ENCODE assay signal across 30 cellular contexts in the genomic region with DNA sequence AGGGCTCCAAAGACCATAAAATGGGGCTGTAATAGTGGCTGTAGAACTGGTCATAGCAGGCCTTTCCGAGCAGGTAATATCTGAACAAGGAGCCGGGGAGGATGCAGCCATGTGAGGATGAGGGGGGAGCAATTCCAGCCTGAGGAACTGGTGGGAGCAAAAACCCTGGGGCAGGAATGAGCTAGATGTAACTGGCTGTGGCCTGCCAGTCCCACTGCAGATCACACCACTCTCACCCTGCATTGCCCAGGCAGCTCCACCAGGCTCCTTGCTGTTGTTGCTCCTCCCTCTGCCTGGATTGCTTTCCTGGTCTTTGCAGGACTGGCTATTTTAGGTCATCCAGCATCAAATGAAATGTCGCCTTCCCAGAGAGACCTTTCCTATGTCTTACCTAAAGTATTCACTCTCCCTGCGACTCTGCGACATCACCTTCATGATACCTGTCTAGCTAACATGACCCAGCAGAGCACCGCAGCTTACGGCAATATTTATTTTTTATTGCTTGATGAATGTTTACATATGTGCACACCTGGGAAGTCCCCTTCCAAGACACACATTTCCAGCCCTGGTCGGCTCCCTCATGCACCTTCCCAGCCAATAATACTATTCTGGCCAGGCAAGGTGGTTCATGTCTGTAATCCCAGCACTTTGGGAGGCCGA. TPM values are rescaled to one million over a fixed set of nuclear protein-coding genes. Genes with fewer than 3 reads are reported as not detected.
A peak's percentile ranks its signal among the peaks of the same experiment; 100 is the strongest.
DNase-seq lines count a peak whose midpoint lies in the region; ATAC-seq and TF ChIP-seq lines count a peak whose summit lies in the region.
"Had no signal": no experiment of that assay in that cellular context is flagged by ENCODE, and none has a peak within 500 bp of the region (broad histone marks: within the 10 kb centered on the region; RNA-seq: fewer than 3 reads in every experiment).

No MANE protein-coding gene starts in this region.

- peak overlapping the region; percentile 60 for H3K4me3 Mint-ChIP-seq in CD4-positive, alpha-beta T cell
- peak overlapping the region; percentile 13 for H3K4me3 Mint-ChIP-seq in activated T-helper 2 cell treated with anti-CD3 and anti-CD28 coated beads, Interferon-gamma antibody, Interleukin-2, Interleukin-4, amounts not matched to agents 10 μg/mL and 5 μg/mL and 100 μg/mL, durations not matched to agents 14 hours and 24 hours and 36 hours (ENCODE audit: low read depth)
- peak overlapping the region; percentile 47 for H3K4me3 Mint-ChIP-seq in nephron progenitor cell
- H3K4me3 Mint-ChIP-seq: activated T-cell treated with anti-CD3 and anti-CD28 coated beads, Interleukin-2, amount 50 U/mL, for 24 hours had no signal

- CTCF ChIA-PET in CD4-positive, alpha-beta T cell (lab: Charles Lee): no interaction called here

- H3K27me3 Mint-ChIP-seq in CD4-positive, alpha-beta T cell: no peaks in the 10 kb centered on the region
- H3K27me3 Mint-ChIP-seq in activated T-helper 2 cell treated with anti-CD3 and anti-CD28 coated beads, Interferon-gamma antibody, Interleukin-2, Interleukin-4, amounts not matched to agents 10 μg/mL and 5 μg/mL and 100 μg/mL, durations not matched to agents 14 hours and 24 hours and 36 hours (ENCODE audit: low read depth): no peaks in the 10 kb centered on the region
- peaks cover 6% of the 10 kb centered on the region for H3K27me3 Mint-ChIP-seq in nephron progenitor cell (ENCODE audit: low read depth, poor library complexity)
- H3K27me3 Mint-ChIP-seq: activated naive CD8-positive, alpha-beta T cell treated with anti-CD3 and anti-CD28 coated beads, Interleukin-2, amount 10 ng/mL, durations not matched to agents 7 days and 5 days; activated T-cell treated with anti-CD3 and anti-CD28 coated beads, Interleukin-2, amount 50 U/mL, for 24 hours had no signal

- ATAC-seq in CD4-positive, alpha-beta T cell (ENCODE audit: poor library complexity): no peak
- ATAC-seq: right cardiac atrium; stimulated activated naive CD8-positive, alpha-beta T cell treated with anti-CD3 and anti-CD28 coated beads, Interleukin-15, Interleukin-2, amounts not matched to agents 100 U/mL and 50 U/mL, for 24 hours had no signal

- no peaks in the 10 kb centered on the region for H3K9me3 Mint-ChIP-seq in CD4-positive, alpha-beta T cell
- no peaks in the 10 kb centered on the region for H3K9me3 Mint-ChIP-seq in activated T-helper 2 cell treated with anti-CD3 and anti-CD28 coated beads, Interferon-gamma antibody, Interleukin-2, Interleukin-4, amounts not matched to agents 10 μg/mL and 5 μg/mL and 100 μg/mL, durations not matched to agents 14 hours and 24 hours and 36 hours
- no peaks in the 10 kb centered on the region for H3K9me3 Mint-ChIP-seq in nephron progenitor cell
- H3K9me3 Mint-ChIP-seq: activated naive CD8-positive, alpha-beta T cell treated with anti-CD3 and anti-CD28 coated beads, Interleukin-2, amount 10 ng/mL, durations not matched to agents 7 days and 5 days; activated T-cell treated with anti-CD3 and anti-CD28 coated beads, Interleukin-2, amount 50 U/mL, for 24 hours; immature natural killer cell had no signal

- no peak overlapping the region for H3K27ac Mint-ChIP-seq in CD4-positive, alpha-beta T cell
- no peak overlapping the region for H3K27ac Mint-ChIP-seq in activated T-helper 2 cell treated with anti-CD3 and anti-CD28 coated beads, Interferon-gamma antibody, Interleukin-2, Interleukin-4, amounts not matched to agents 10 μg/mL and 5 μg/mL and 100 μg/mL, durations not matched to agents 14 hours and 24 hours and 36 hours
- H3K27ac Mint-ChIP-seq in nephron progenitor cell: peak overlapping the region; percentile 51
- H3K27ac Mint-ChIP-seq: activated naive CD8-positive, alpha-beta T cell treated with anti-CD3 and anti-CD28 coated beads, Interleukin-2, amount 10 ng/mL, durations not matched to agents 7 days and 5 days had no signal

- intact Hi-C loops in CD4-positive, alpha-beta T cell (cut with DNase I, micrococcal nuclease): loop anchor here in 1 of 2 experiments (5.0 kb wide), 1 partner anchor 213 kb away; no protein-coding TSS in a partner anchor
- intact Hi-C loops in activated T-helper 2 cell treated with anti-CD3 and anti-CD28 coated beads, Interferon-gamma antibody, Interleukin-2, Interleukin-4, amounts not matched to agents 10 μg/mL and 5 μg/mL and 100 μg/mL, durations not matched to agents 14 hours and 24 hours and 36 hours (cut with micrococcal nuclease): no loop called here

- peaks cover 6% of the 10 kb centered on the region for H3K36me3 Mint-ChIP-seq in CD4-positive, alpha-beta T cell (ENCODE audit: low read depth)
- no peaks in the 10 kb centered on the region for H3K36me3 Mint-ChIP-seq in activated T-helper 2 cell treated with anti-CD3 and anti-CD28 coated beads, Interferon-gamma antibody, Interleukin-2, Interleukin-4, amounts not matched to agents 10 μg/mL and 5 μg/mL and 100 μg/mL, durations not matched to agents 14 hours and 24 hours and 36 hours (ENCODE audit: low read depth)
- peaks cover 7% of the 10 kb centered on the region for H3K36me3 Mint-ChIP-seq in nephron progenitor cell (ENCODE audit: low read depth)
- H3K36me3 Mint-ChIP-seq: activated naive CD8-positive, alpha-beta T cell treated with anti-CD3 and anti-CD28 coated beads, Interleukin-2, amount 10 ng/mL, durations not matched to agents 7 days and 5 days; immature natural killer cell had no signal

- TF ChIP-seq CTCF in CD4-positive, alpha-beta T cell (IDR thresholded peaks at IDR 0.05): no peak
- TF ChIP-seq CTCF in nephron progenitor cell (IDR thresholded peaks at IDR 0.05) (no peak), GM13976 (IDR thresholded peaks at IDR 0.05; ENCODE audit: borderline replicate concordance, control extremely low read depth, extremely low read depth, insufficient read depth, missing control alignments) (no peak)

- peaks cover 18% of the 10 kb centered on the region for H3K4me1 Mint-ChIP-seq in CD4-positive, alpha-beta T cell (ENCODE audit: low read depth)
- H3K4me1 Mint-ChIP-seq in activated T-helper 2 cell treated with anti-CD3 and anti-CD28 coated beads, Interferon-gamma antibody, Interleukin-2, Interleukin-4, amounts not matched to agents 10 μg/mL and 5 μg/mL and 100 μg/mL, durations not matched to agents 14 hours and 24 hours and 36 hours (ENCODE audit: low read depth): peaks cover 18% of the 10 kb centered on the region
- peaks cover 23% of the 10 kb centered on the region for H3K4me1 Mint-ChIP-seq in nephron progenitor cell

- no peak for DNase-seq in CD4-positive, alpha-beta T cell
- peak; percentile 27 for DNase-seq in HT-29 (ENCODE audit: low spot score)
- no peak for DNase-seq in activated T-helper 2 cell treated with anti-CD3 and anti-CD28 coated beads, Interferon-gamma antibody, Interleukin-2, Interleukin-4, amounts not matched to agents 10 μg/mL and 5 μg/mL and 100 μg/mL, durations not matched to agents 14 hours and 24 hours and 36 hours (ENCODE audit: low spot score)
- DNase-seq in nephron progenitor cell: no peak
- no peak for DNase-seq in HuH-7.5 (ENCODE audit: low spot score)
- no peak for DNase-seq in GM13976 (ENCODE audit: low spot score)
- no peak for DNase-seq in activated gamma-delta T cell treated with Interleukin-2 at 50 U/mL for 16 hours
- no peak for DNase-seq in NCI-H1048 (lab: John Stamatoyannopoulos, UW)
- DNase-seq: ACHN; activated CD4-positive, alpha-beta T cell treated with anti-CD3 and anti-CD28 coated beads, Interleukin-2, amount 50 U/mL, for 1 hour; activated CD4-positive, CD25-positive, alpha-beta regulatory T cell; activated gamma-delta T cell; activated naive CD8-positive, alpha-beta T cell treated with anti-CD3 and anti-CD28 coated beads, Interleukin-2, amount 10 ng/mL, durations not matched to agents 7 days and 5 days; activated T-cell treated with anti-CD3 and anti-CD28 coated beads, Interleukin-2, amount 50 U/mL, for 24 hours; BE2C; effector CD8-positive, alpha-beta T cell; GOT3; immature natural killer cell; Karpas-422; NK-92 treated with Interleukin-12 subunit alpha and Interleukin-12 subunit beta, amount 100 ng/mL, for 24 hours; right cardiac atrium; SK-N-SH; spleen; stimulated activated CD4-positive, alpha-beta T cell treated with anti-CD3 and anti-CD28 coated beads, Interleukin-2, amount 100 ng/mL, for 24 hours; stimulated activated naive CD8-positive, alpha-beta T cell treated with anti-CD3 and anti-CD28 coated beads, Interleukin-15, Interleukin-2, amounts not matched to agents 100 U/mL and 50 U/mL, for 24 hours had no signal

- POLR2A ChIA-PET in CD4-positive, alpha-beta T cell (lab: Charles Lee): no interaction called here

- H3K27me3 ChIP-seq in CD4-positive, alpha-beta T cell (ENCODE audit: control insufficient read depth, insufficient read depth, low read length): no peaks in the 10 kb centered on the region
- H3K27me3 ChIP-seq: ascending aorta, BE2C, spleen, vagina had no signal

- H3K9me3 ChIP-seq in CD4-positive, alpha-beta T cell (ENCODE audit: control insufficient read depth, low read length): no peaks in the 10 kb centered on the region
- H3K9me3 ChIP-seq: ascending aorta, BE2C, SK-N-SH, spleen, thoracic aorta, vagina had no signal

- in situ Hi-C loops in GM13976 (cut with MboI; ENCODE audit: low sequenced_read_pairs, unreplicated experiment): no loop called here

- no peak overlapping the region for H3K27ac ChIP-seq in CD4-positive, alpha-beta T cell (ENCODE audit: low read depth, low read length)
- H3K27ac ChIP-seq: ascending aorta, coronary artery, epithelial cell of prostate, spleen, thoracic aorta, vagina had no signal

RNA-seq across cellular contexts. Expression of a gene that starts 2.4 kb away (rescaled TPM):
- total RNA-seq in CD4-positive, alpha-beta T cell: 1 to 10 TPM; 2.5 to 3.2 TPM
- total RNA-seq in HT-29 (2014; rRNA removed; shearing (Covaris generic)): 16.5 and 22.2 TPM in 2 replicates
- total RNA-seq in activated T-helper 2 cell treated with anti-CD3 and anti-CD28 coated beads, Interferon-gamma antibody, Interleukin-2, Interleukin-4, amounts not matched to agents 10 μg/mL and 5 μg/mL and 100 μg/mL, durations not matched to agents 14 hours and 24 hours and 36 hours: 11.3 and 11.5 TPM in 2 replicates
